8 cellular contexts compared by ENCODE assay signal in the genomic region with DNA sequence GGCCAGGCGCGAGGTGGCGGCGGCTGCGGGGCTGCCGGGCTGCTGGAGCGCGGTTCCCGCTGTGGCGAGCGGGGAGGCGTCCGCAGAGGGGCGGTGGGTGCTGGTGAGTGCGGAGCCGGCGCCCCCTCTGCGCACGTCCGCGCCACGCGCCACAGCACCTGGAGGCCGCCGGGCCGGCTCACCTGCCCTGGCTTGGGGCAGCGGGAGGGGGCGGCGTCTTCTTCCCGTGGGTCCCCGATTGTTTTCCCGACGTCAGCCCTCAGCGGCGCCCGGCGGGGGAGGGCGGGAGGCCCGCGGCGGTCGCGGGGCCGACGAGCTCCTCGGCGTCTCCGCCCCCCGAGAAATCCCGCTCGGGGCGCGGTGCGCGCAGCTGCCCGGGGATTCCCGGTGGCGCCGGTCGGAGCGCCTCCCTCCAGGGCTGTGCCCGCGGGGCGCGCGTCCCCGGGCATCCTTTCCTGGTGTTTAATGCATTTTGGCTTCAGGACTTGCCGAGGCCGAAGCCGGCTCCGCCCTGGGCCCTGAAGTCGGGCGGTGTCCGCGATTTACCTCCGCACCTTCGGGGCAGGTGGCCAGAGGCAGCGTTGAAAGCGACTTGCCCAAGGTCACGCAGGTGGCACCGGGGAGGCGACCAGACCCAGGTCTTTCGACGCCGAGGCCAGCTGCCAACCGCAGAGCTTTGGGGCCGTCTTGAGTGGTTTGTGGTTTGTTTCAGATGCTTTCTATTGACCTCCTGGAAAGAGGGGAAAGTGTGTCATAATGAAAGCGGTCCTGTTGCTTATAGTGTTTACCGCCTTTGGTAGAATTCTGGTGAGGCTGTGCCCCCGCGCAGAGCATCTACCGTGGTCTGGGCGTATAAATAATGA. TPM values are rescaled to one million over a fixed set of nuclear protein-coding genes. Genes with fewer than 3 reads are reported as not detected.
DNase-seq lines count a peak whose midpoint lies in the region; ATAC-seq and TF ChIP-seq lines count a peak whose summit lies in the region.

No MANE protein-coding gene starts in this region.

- no peak for TF ChIP-seq CTCF in C4-2B (conservative IDR thresholded peaks at IDR 0.05)
- TF ChIP-seq CTCF in RWPE1 (conservative IDR thresholded peaks at IDR 0.05; ENCODE audit: low read depth): no peak
- no peak for TF ChIP-seq CTCF in suprapubic skin (IDR thresholded peaks at IDR 0.05)

- H3K4me3 ChIP-seq in suprapubic skin: peak overlapping the region; percentile 98

- ATAC-seq in HG03378 (IDR thresholded peaks at IDR 0.05; ENCODE audit: unreplicated experiment): peak; percentile 66

- peak overlapping the region; percentile 90 for H3K27ac Mint-ChIP-seq in activated naive CD4-positive, alpha-beta T cell treated with anti-CD3 and anti-CD28 coated beads, Interleukin-2, amount 10 ng/mL, durations not matched to agents 7 days and 5 days

- no peak for TF ChIP-seq EP300 in suprapubic skin (IDR thresholded peaks at IDR 0.05)

- POLR2A ChIA-PET in RWPE1 (lab: Yijun Ruan, JAX; ENCODE audit: low non-redundant PET): interaction anchor here (0.6 to 1.0 kb wide), 2 partner anchors 15 to 129 kb away, joined by 3 read pairs; no protein-coding TSS in a partner anchor

- CTCF ChIA-PET in RWPE1 (lab: Yijun Ruan, JAX): interaction anchor here (0.5 to 1.3 kb wide), 5 partner anchors 44 to 1635 kb away, joined by 3 to 5 read pairs (median 4); no protein-coding TSS in a partner anchor
- CTCF ChIA-PET in activated naive CD4-positive, alpha-beta T cell treated with anti-CD3 and anti-CD28 coated beads, Interleukin-2, amount 10 ng/mL, durations not matched to agents 7 days and 5 days (lab: Charles Lee): interaction anchor here (1.4 kb wide), 1 partner anchor 60 kb away, joined by 4 read pairs; no protein-coding TSS in a partner anchor

- peaks cover 14% of the 10 kb centered on the region for H3K36me3 Mint-ChIP-seq in activated naive CD4-positive, alpha-beta T cell treated with anti-CD3 and anti-CD28 coated beads, Interleukin-2, amount 10 ng/mL, durations not matched to agents 7 days and 5 days

- H3K27me3 Mint-ChIP-seq in activated naive CD4-positive, alpha-beta T cell treated with anti-CD3 and anti-CD28 coated beads, Interleukin-2, amount 10 ng/mL, durations not matched to agents 7 days and 5 days: peaks cover 40% of the 10 kb centered on the region

- WGBS in suprapubic skin: 0% methylated on average over 16 of the region's 93 CpGs

- peak in 1 of 2 donors; percentile 3 for TF ChIP-seq POLR2A in suprapubic skin (IDR thresholded peaks at IDR 0.05)

- no peaks in the 10 kb centered on the region for H3K9me3 Mint-ChIP-seq in activated naive CD4-positive, alpha-beta T cell treated with anti-CD3 and anti-CD28 coated beads, Interleukin-2, amount 10 ng/mL, durations not matched to agents 7 days and 5 days

- no peaks in the 10 kb centered on the region for H3K27me3 ChIP-seq in suprapubic skin

- no peaks in the 10 kb centered on the region for H3K36me3 ChIP-seq in suprapubic skin

- DNase-seq in GM19240 (ENCODE audit: insufficient read length, low spot score) (peak; percentile 30), RWPE1 (ENCODE audit: low spot score) (peak; percentile 73), germinal center (ENCODE audit: low spot score) (peak; percentile 43), occipital lobe (lab: John Stamatoyannopoulos, UW) (peak; percentile 53), suprapubic skin (ENCODE audit: low spot score in 2 of 2) (peak in 1 of 2 donors; percentile 83)
- peak; percentile 72 for DNase-seq in activated naive CD4-positive, alpha-beta T cell treated with anti-CD3 and anti-CD28 coated beads, Interleukin-2, amount 10 ng/mL, durations not matched to agents 7 days and 5 days

- peak overlapping the region; percentile 88 for H3K4me3 Mint-ChIP-seq in activated naive CD4-positive, alpha-beta T cell treated with anti-CD3 and anti-CD28 coated beads, Interleukin-2, amount 10 ng/mL, durations not matched to agents 7 days and 5 days

- H3K9me3 ChIP-seq in suprapubic skin: no peaks in the 10 kb centered on the region

- H3K27ac ChIP-seq in C4-2B (peak overlapping the region; percentile 87), RWPE1 (peak overlapping the region; percentile 99), suprapubic skin (peak overlapping the region; percentile 98)

- peaks cover 38% of the 10 kb centered on the region for H3K4me1 Mint-ChIP-seq in activated naive CD4-positive, alpha-beta T cell treated with anti-CD3 and anti-CD28 coated beads, Interleukin-2, amount 10 ng/mL, durations not matched to agents 7 days and 5 days

- peaks cover 55% of the 10 kb centered on the region for H3K4me1 ChIP-seq in suprapubic skin

RNA-seq across cellular contexts. Expression of a gene that starts 0.6 kb away (rescaled TPM):
- total RNA-seq in occipital lobe: 40.6 TPM
- total RNA-seq in suprapubic skin: 10 to 100 TPM; 68.2 to 91.6 (median 78.8) TPM
